Comparison of ENCODE assay signal across 11 cellular contexts in genomic region chr16:81214745-81215166, GRCh38. TPM values are rescaled to one million over a fixed set of nuclear protein-coding genes. Genes with fewer than 3 reads are reported as not detected.
A peak's percentile ranks its signal among the peaks of the same experiment; 100 is the strongest.
DNase-seq lines count a peak whose midpoint lies in the region; ATAC-seq and TF ChIP-seq lines count a peak whose summit lies in the region.
"Had no signal": no experiment of that assay in that cellular context is flagged by ENCODE, and none has a peak within 500 bp of the region (broad histone marks: within the 10 kb centered on the region; RNA-seq: fewer than 3 reads in every experiment).

No MANE protein-coding gene starts in this region.

- DNase-seq in BE2C = no peak
- peak; percentile 89 for DNase-seq in H7
- no peak for DNase-seq in kidney epithelial cell (ENCODE audit: low read depth)
- DNase-seq in NCI-H345 (lab: John Stamatoyannopoulos, UW) = no peak
- DNase-seq: T-helper 1 cell had no signal

- H3K4me3 ChIP-seq in BE2C (ENCODE audit: low read depth, low read length) (no peak overlapping the region), H7 (ENCODE audit: insufficient read depth, low read depth, low read length) (no peak overlapping the region), WI38 (ENCODE audit: low read depth, low read length) (no peak overlapping the region), kidney epithelial cell (ENCODE audit: low read depth, low read length) (no peak overlapping the region)
- H3K4me3 ChIP-seq: prostate gland had no signal

- no peaks in the 10 kb centered on the region for H3K9me3 ChIP-seq in BE2C
- H3K9me3 ChIP-seq: prostate gland had no signal

- H3K36me3 ChIP-seq in BE2C (no peaks in the 10 kb centered on the region), H7 (replicated peaks; ENCODE audit: control insufficient read depth, insufficient read depth, low read length) (no peaks in the 10 kb centered on the region), kidney epithelial cell (ENCODE audit: control insufficient read depth, insufficient read depth, low read length) (no peaks in the 10 kb centered on the region)
- H3K36me3 ChIP-seq: prostate gland had no signal

- ATAC-seq in GM18861 (IDR thresholded peaks at IDR 0.05; ENCODE audit: unreplicated experiment) (no peak), GM19023 (IDR thresholded peaks at IDR 0.05; ENCODE audit: unreplicated experiment) (no peak), GM21723 (IDR thresholded peaks at IDR 0.05; ENCODE audit: unreplicated experiment) (no peak)

- H3K27me3 ChIP-seq in BE2C = no peaks in the 10 kb centered on the region
- no peaks in the 10 kb centered on the region; the same call in 1 of the 2 replicates for H3K27me3 ChIP-seq in H7 (ENCODE audit: control insufficient read depth, insufficient read depth, low read length)
- peaks cover 5% of the 10 kb centered on the region for H3K27me3 ChIP-seq in kidney epithelial cell (ENCODE audit: control insufficient read depth, insufficient read depth, low read length)

- no peaks in the 10 kb centered on the region; the same call in 1 of the 2 replicates for H3K4me1 ChIP-seq in BE2C
- H3K4me1 ChIP-seq: prostate gland had no signal

- TF ChIP-seq CTCF in BE2C (IDR thresholded peaks at IDR 0.05; ENCODE audit: low read depth, low read length) (peak; percentile 28), WI38 (IDR thresholded peaks at IDR 0.05; ENCODE audit: low read depth, low read length) (peak; percentile 67), kidney epithelial cell (IDR thresholded peaks at IDR 0.05; ENCODE audit: insufficient read depth, low read length, poor library complexity, severe bottlenecking) (peak; percentile 42)

RNA-seq across cellular contexts. Expression of gene BCO1, which starts 23.7 kb away (rescaled TPM):
- not detected for polyA plus RNA-seq in BE2C (2012; ENCODE audit: insufficient read depth, insufficient read length, low read depth)
- 0.10 and 0.63 TPM in 2 replicates for total RNA-seq in H7 (2014; rRNA removed; shearing (Covaris generic))
- total RNA-seq in kidney epithelial cell = 0.13 and 0.14 TPM in 2 replicates
- total RNA-seq: LHCN-M2 had no signal
